8 cellular contexts compared by ENCODE assay signal in the genomic region with DNA sequence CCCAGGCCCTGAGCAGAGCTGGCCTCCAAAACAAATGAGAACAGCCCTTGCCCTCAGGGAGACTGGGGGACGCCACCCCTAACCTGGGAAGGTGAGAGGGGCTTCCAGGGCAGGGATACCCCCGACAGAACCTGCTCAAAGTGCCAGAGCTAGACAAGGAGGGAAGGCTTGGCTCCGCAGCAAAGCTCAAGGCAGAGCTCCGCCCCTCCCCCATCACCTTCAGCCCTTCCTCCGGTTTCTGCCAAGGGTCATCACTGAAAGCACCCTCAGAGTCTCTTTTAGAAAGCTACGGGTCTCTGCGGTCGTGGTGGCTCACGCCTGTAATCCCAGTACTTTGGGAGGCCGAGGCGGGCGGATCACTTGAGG.
DNase-seq lines count a peak whose midpoint lies in the region; ATAC-seq, FAIRE-seq and TF ChIP-seq lines count a peak whose summit lies in the region.

No MANE protein-coding gene starts in this region.

- no peak overlapping the region for H2BK15ac ChIP-seq in IMR-90 (ENCODE audit: low read depth, low read length)

- H3K4me1 ChIP-seq in CD8-positive, alpha-beta T cell (ENCODE audit: insufficient read depth, low read length) = peaks cover 39% of the 10 kb centered on the region
- H3K4me1 ChIP-seq in IMR-90 (ENCODE audit: control insufficient read depth, insufficient read depth, low read length) = peaks cover 3% of the 10 kb centered on the region; the same call in 1 of the 2 replicates
- peaks cover 5% of the 10 kb centered on the region for H3K4me1 ChIP-seq in astrocyte (ENCODE audit: insufficient read depth, low read length)
- H3K4me1 ChIP-seq in naive thymus-derived CD4-positive, alpha-beta T cell (ENCODE audit: control insufficient read depth in 2 of 2, insufficient read depth in 2 of 2, low read length in 2 of 2) = peaks cover 0 to 17% of the 10 kb centered on the region in 2 donors

- TF ChIP-seq RAD21 in IMR-90 (IDR thresholded peaks at IDR 0.05; ENCODE audit: low read length) = no peak

- H3K4me2 ChIP-seq in IMR-90 (ENCODE audit: low read depth, low read length) = peak overlapping the region; percentile 62; the same call in 1 of the 2 replicates
- H3K4me2 ChIP-seq in astrocyte (ENCODE audit: low read length) = peak overlapping the region; percentile 87

- no peak overlapping the region for H3K4ac ChIP-seq in IMR-90 (ENCODE audit: low read depth, low read length)

- CTCF ChIA-PET in CD8-positive, alpha-beta T cell (lab: Charles Lee) = interaction anchor here (0.6 to 3.4 kb wide), 30 partner anchors 9 to 491 kb away, joined by 3 to 15 read pairs (median 4); partner anchors contain the start of gene CUX1
- CTCF ChIA-PET in IMR-90 (lab: Yijun Ruan, JAX) = interaction anchor here (0.5 to 2.5 kb wide), 3 partner anchors 11 to 492 kb away, joined by 3 to 11 read pairs (median 6); no protein-coding TSS in a partner anchor
- CTCF ChIA-PET in naive thymus-derived CD4-positive, alpha-beta T cell (lab: Charles Lee) = interaction anchor here (0.6 to 2.6 kb wide), 9 partner anchors 61 to 115 kb away, joined by 3 to 13 read pairs (median 4); partner anchors contain the start of gene CUX1

- H4K20me1 ChIP-seq in IMR-90 (ENCODE audit: insufficient read depth, low read length) (no peaks in the 10 kb centered on the region), astrocyte (ENCODE audit: insufficient read depth, low read length) (no peaks in the 10 kb centered on the region)

- dilution Hi-C loops in IMR-90 (cut with HindIII; ENCODE audit: low sequenced_read_pairs, unreplicated experiment) = no loop called here

- intact Hi-C loops in CD8-positive, alpha-beta T cell (cut with DNase I, micrococcal nuclease) = loop anchor here (1.0 to 2.0 kb wide), 3 partner anchors 56 to 113 kb away; no protein-coding TSS in a partner anchor
- intact Hi-C loops in IMR-90 (cut with micrococcal nuclease) = loop anchor here (2.0 kb wide), 1 partner anchor 71 kb away; no protein-coding TSS in a partner anchor
- intact Hi-C loops in naive thymus-derived CD4-positive, alpha-beta T cell (cut with micrococcal nuclease) = loop anchor here (1.0 to 5.0 kb wide), 5 partner anchors 56 to 493 kb away; no protein-coding TSS in a partner anchor

- H3K27ac Mint-ChIP-seq in CD8-positive, alpha-beta T cell = no peak overlapping the region
- no peak overlapping the region for H3K27ac Mint-ChIP-seq in astrocyte (ENCODE audit: unreplicated experiment)
- no peak overlapping the region for H3K27ac Mint-ChIP-seq in naive thymus-derived CD4-positive, alpha-beta T cell

- no peaks in the 10 kb centered on the region for H3K79me2 ChIP-seq in astrocyte (ENCODE audit: insufficient read depth, low read length)

- H3K4me3 ChIP-seq in CD8-positive, alpha-beta T cell (ENCODE audit: low read depth, low read length) = peak overlapping the region; percentile 69
- H3K4me3 ChIP-seq in IMR-90 (ENCODE audit: insufficient read depth, low read depth, low read length) = no peak overlapping the region
- no peak overlapping the region for H3K4me3 ChIP-seq in astrocyte (ENCODE audit: insufficient read depth, low read depth, low read length)
- peak overlapping the region; percentile 59 for H3K4me3 ChIP-seq in naive thymus-derived CD4-positive, alpha-beta T cell (ENCODE audit: low read length)

- no peak overlapping the region for H3K56ac ChIP-seq in IMR-90 (ENCODE audit: extremely low read depth, insufficient read depth, low read length)

- BruUV-seq in IMR-90 (replicated peaks; lab: Mats Ljungman, UMichigan) = no TSS peak

- H2AK5ac ChIP-seq in IMR-90 (ENCODE audit: low read depth, low read length) = 0 out of 2 replicates have a peak overlapping the region, but pooled peaks have one; percentile 1

- no peak overlapping the region for H3K23ac ChIP-seq in IMR-90 (ENCODE audit: low read depth, low read length)

- H2AFZ ChIP-seq in IMR-90 (replicated peaks; ENCODE audit: low read length, poor library complexity) (peak overlapping the region; percentile 85), astrocyte (ENCODE audit: low read depth, low read length) (no peak overlapping the region)

- no peaks in the 10 kb centered on the region for H3K9me3 Mint-ChIP-seq in CD8-positive, alpha-beta T cell
- H3K9me3 Mint-ChIP-seq in astrocyte (ENCODE audit: unreplicated experiment) = no peaks in the 10 kb centered on the region
- no peaks in the 10 kb centered on the region for H3K9me3 Mint-ChIP-seq in naive thymus-derived CD4-positive, alpha-beta T cell

- no peak overlapping the region for H2BK5ac ChIP-seq in IMR-90 (ENCODE audit: low read depth, low read length, poor library complexity, severe bottlenecking)

- WGBS in IMR-90 (ENCODE audit: extremely low coverage in 2 of 2, insufficient read length in 1 of 2), 2 experiments = 75% methylated on average over 4 of the region's 12 CpGs; no CpG with 5 or more reads in 1 of the 2 experiments

- no peaks in the 10 kb centered on the region for H3K27me3 Mint-ChIP-seq in CD8-positive, alpha-beta T cell (ENCODE audit: low read depth)
- H3K27me3 Mint-ChIP-seq in astrocyte (ENCODE audit: low read depth, unreplicated experiment) = peaks cover 18% of the 10 kb centered on the region
- no peaks in the 10 kb centered on the region for H3K27me3 Mint-ChIP-seq in naive thymus-derived CD4-positive, alpha-beta T cell

- H3K9ac ChIP-seq in IMR-90 (ENCODE audit: low read depth, low read length) (no peak overlapping the region), astrocyte (ENCODE audit: low read length) (no peak overlapping the region)

- H3K14ac ChIP-seq in IMR-90 (replicated peaks; ENCODE audit: low read depth, low read length) = no peak overlapping the region

- H3K79me1 ChIP-seq in IMR-90 (ENCODE audit: low read depth in 1 of 2, low read length in 2 of 2) = no peaks in the 10 kb centered on the region

- H4K8ac ChIP-seq in IMR-90 (ENCODE audit: low read depth in 2 of 2, low read length in 2 of 2) = no peak overlapping the region

- DNase-seq in CD8-positive, alpha-beta T cell = no peak
- DNase-seq in IMR-90 = no peak
- DNase-seq in astrocyte (ENCODE audit: low read depth) = no peak
- DNase-seq in naive thymus-derived CD4-positive, alpha-beta T cell = peak in 1 of 9 donors; percentile 2
- DNase-seq in H54 (ENCODE audit: insufficient read length, low spot score) = no peak
- DNase-seq in HPDE6-E6E7 (ENCODE audit: extremely low spot score) = no peak
- DNase-seq in H4 (ENCODE audit: low spot score) = no peak

- in situ Hi-C loops in IMR-90 (cut with MboI; ENCODE audit: low sequenced_read_pairs) = no loop called here

- no peak overlapping the region for H4K5ac ChIP-seq in IMR-90 (ENCODE audit: low read depth, low read length)

- no peak overlapping the region for H3K18ac ChIP-seq in IMR-90 (ENCODE audit: low read depth, low read length)

- peak overlapping the region; percentile 81 for H3K4me3 Mint-ChIP-seq in CD8-positive, alpha-beta T cell
- H3K4me3 Mint-ChIP-seq in astrocyte (ENCODE audit: unreplicated experiment) = no peak overlapping the region
- peak overlapping the region; percentile 18 to 91 (median 83) for H3K4me3 Mint-ChIP-seq in naive thymus-derived CD4-positive, alpha-beta T cell

- no peaks in the 10 kb centered on the region for H3K9me1 ChIP-seq in IMR-90 (ENCODE audit: insufficient read depth, low read length)

- H4K91ac ChIP-seq in IMR-90 (ENCODE audit: insufficient read depth, low read depth, low read length) = no peak overlapping the region

- H3K9me3 ChIP-seq in CD8-positive, alpha-beta T cell (ENCODE audit: low read length) = no peaks in the 10 kb centered on the region
- no peaks in the 10 kb centered on the region for H3K9me3 ChIP-seq in IMR-90 (ENCODE audit: control insufficient read depth, insufficient read depth, low read length)
- H3K9me3 ChIP-seq in astrocyte (ENCODE audit: insufficient read depth, low read depth, low read length) = no peaks in the 10 kb centered on the region
- no peaks in the 10 kb centered on the region for H3K9me3 ChIP-seq in naive thymus-derived CD4-positive, alpha-beta T cell (ENCODE audit: control insufficient read depth in 2 of 3, low read length in 3 of 3)

- FAIRE-seq in astrocyte (lab: Jason Lieb, UNC) = no peak
- no peak for FAIRE-seq in H54 (lab: Jason Lieb, UNC)

- TF ChIP-seq POLR2A in IMR-90 (IDR thresholded peaks at IDR 0.05; ENCODE audit: low read depth, low read length) = no peak
- no peak for TF ChIP-seq POLR2A in H54 (IDR thresholded peaks at IDR 0.05; ENCODE audit: low read depth, low read length)

- POLR2A ChIA-PET in CD8-positive, alpha-beta T cell (lab: Charles Lee) = interaction anchor here (0.6 to 2.2 kb wide), 5 partner anchors 51 to 103 kb away, joined by 3 to 8 read pairs (median 4); no protein-coding TSS in a partner anchor
- POLR2A ChIA-PET in IMR-90 (lab: Charles Lee; ENCODE audit: unreplicated experiment) = no interaction called here
- POLR2A ChIA-PET in naive thymus-derived CD4-positive, alpha-beta T cell (lab: Charles Lee) = interaction anchor here (0.9 to 1.7 kb wide), 3 partner anchors 61 to 73 kb away, joined by 4 to 8 read pairs (median 5); partner anchors contain the start of gene CUX1

- H3K36me3 ChIP-seq in CD8-positive, alpha-beta T cell (ENCODE audit: insufficient read depth, low read length) = no peaks in the 10 kb centered on the region
- H3K36me3 ChIP-seq in IMR-90 (ENCODE audit: control insufficient read depth, insufficient read depth, low read length) (no peaks in the 10 kb centered on the region), astrocyte (ENCODE audit: insufficient read depth, low read length) (no peaks in the 10 kb centered on the region)
- no peaks in the 10 kb centered on the region for H3K36me3 ChIP-seq in naive thymus-derived CD4-positive, alpha-beta T cell (ENCODE audit: control insufficient read depth in 2 of 3, insufficient read depth in 3 of 3, low read length in 3 of 3)

- H2BK20ac ChIP-seq in IMR-90 (ENCODE audit: low read depth, low read length) = no peak overlapping the region

- no peaks in the 10 kb centered on the region for H3K36me3 Mint-ChIP-seq in CD8-positive, alpha-beta T cell
- H3K36me3 Mint-ChIP-seq in astrocyte (ENCODE audit: low read depth, unreplicated experiment) = peaks cover 1% of the 10 kb centered on the region
- no peaks in the 10 kb centered on the region for H3K36me3 Mint-ChIP-seq in naive thymus-derived CD4-positive, alpha-beta T cell

- no peak overlapping the region for H2BK120ac ChIP-seq in IMR-90 (ENCODE audit: low read depth, low read length)

- no peak for ATAC-seq in CD8-positive, alpha-beta T cell
- no peak for ATAC-seq in IMR-90 (ENCODE audit: low read depth)
- ATAC-seq in naive thymus-derived CD4-positive, alpha-beta T cell = no peak
- no peak for ATAC-seq in HG02885 (IDR thresholded peaks at IDR 0.05; ENCODE audit: poor library complexity, unreplicated experiment)

- TF ChIP-seq CTCF in CD8-positive, alpha-beta T cell (IDR thresholded peaks at IDR 0.05) = no peak
- no peak for TF ChIP-seq CTCF in IMR-90 (conservative IDR thresholded peaks at IDR 0.05; ENCODE audit: low read depth, low read length)
- TF ChIP-seq CTCF in astrocyte (IDR thresholded peaks at IDR 0.05; ENCODE audit: insufficient read depth, low read depth, low read length) = no peak

- H3K4me1 Mint-ChIP-seq in CD8-positive, alpha-beta T cell (ENCODE audit: low read depth) = peaks cover 32% of the 10 kb centered on the region
- peaks cover 4% of the 10 kb centered on the region for H3K4me1 Mint-ChIP-seq in astrocyte (ENCODE audit: low read depth, unreplicated experiment)
- peaks cover 7 to 48% (median 22%) of the 10 kb centered on the region in 7 donors for H3K4me1 Mint-ChIP-seq in naive thymus-derived CD4-positive, alpha-beta T cell

- H2AK9ac ChIP-seq in IMR-90 (replicated peaks; ENCODE audit: low read depth, low read length, poor library complexity) = no peak overlapping the region

- H3K27ac ChIP-seq in CD8-positive, alpha-beta T cell (ENCODE audit: low read depth, low read length) = no peak overlapping the region
- H3K27ac ChIP-seq in IMR-90 (ENCODE audit: insufficient read depth, low read length) (no peak overlapping the region), astrocyte (ENCODE audit: low read depth, low read length) (no peak overlapping the region)
- H3K27ac ChIP-seq in naive thymus-derived CD4-positive, alpha-beta T cell (ENCODE audit: low read depth, low read length) = no peak overlapping the region

- no peaks in the 10 kb centered on the region for H3K27me3 ChIP-seq in CD8-positive, alpha-beta T cell (ENCODE audit: insufficient read depth, low read length)
- H3K27me3 ChIP-seq in IMR-90 (ENCODE audit: control insufficient read depth, insufficient read depth, low read length) (peaks cover 38% of the 10 kb centered on the region), astrocyte (ENCODE audit: insufficient read depth, low read length) (peaks cover 5% of the 10 kb centered on the region)
- H3K27me3 ChIP-seq in naive thymus-derived CD4-positive, alpha-beta T cell (ENCODE audit: control insufficient read depth in 2 of 2, insufficient read depth in 2 of 2, low read length in 2 of 2) = no peaks in the 10 kb centered on the region

Comparison
In these comparisons a context has a peak if more than half of its experiments do, and no peak if none do; other contexts are left out.
1. H3K4me3 ChIP-seq: peak in CD8-positive, alpha-beta T cell (single experiment) and naive thymus-derived CD4-positive, alpha-beta T cell (single experiment); none in IMR-90 (single experiment) and astrocyte (single experiment).